12 cellular contexts compared by ENCODE assay signal in the genomic region with DNA sequence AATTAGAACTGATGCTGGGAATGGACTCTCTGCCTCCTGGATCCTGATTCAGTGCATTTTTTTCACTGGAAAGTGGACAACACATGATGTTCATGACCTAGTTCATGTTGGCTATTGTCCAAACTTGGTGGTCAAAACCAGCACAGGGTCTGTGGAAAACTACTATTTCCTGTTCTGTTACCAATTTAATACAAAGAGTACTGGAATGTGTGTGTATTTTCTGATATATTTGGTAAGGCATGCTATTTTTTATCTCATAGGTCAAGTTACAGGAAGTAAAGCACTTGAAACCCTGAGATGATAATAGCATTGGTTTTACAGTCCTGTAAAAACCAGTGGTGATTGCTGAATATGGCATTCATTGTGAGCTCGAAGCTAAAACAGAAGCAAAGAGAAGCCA.
DNase-seq lines count a peak whose midpoint lies in the region; ATAC-seq, FAIRE-seq and TF ChIP-seq lines count a peak whose summit lies in the region.
"Had no signal": no experiment of that assay in that cellular context is flagged by ENCODE, and none has a peak within 500 bp of the region (broad histone marks: within the 10 kb centered on the region; RNA-seq: fewer than 3 reads in every experiment).

No MANE protein-coding gene starts in this region.

- CTCF ChIA-PET in A673 (lab: Charles Lee), result no interaction called here

- intact Hi-C loops in A673 (cut with micrococcal nuclease; ENCODE audit: unreplicated experiment), result no loop called here

- H3K4me1 ChIP-seq in A673 (ENCODE audit: insufficient read depth, low read length, poor library complexity, severe bottlenecking), result peaks cover 8% of the 10 kb centered on the region
- H3K4me1 ChIP-seq in RWPE2 (ENCODE audit: insufficient read depth, poor library complexity, severe bottlenecking), result peaks cover 15% of the 10 kb centered on the region
- H3K4me1 ChIP-seq: right atrium auricular region had no signal

- H3K9me3 ChIP-seq in A673 (ENCODE audit: low read depth, low read length, poor library complexity, severe bottlenecking), result no peaks in the 10 kb centered on the region
- H3K9me3 ChIP-seq in RWPE2 (ENCODE audit: severe bottlenecking), result no peaks in the 10 kb centered on the region
- H3K9me3 ChIP-seq: right atrium auricular region had no signal

- DNase-seq in A673 (ENCODE audit: low spot score), result peak; percentile 59
- no peak for DNase-seq in H54 (ENCODE audit: insufficient read length, low spot score)
- no peak for DNase-seq in RWPE2 (ENCODE audit: low spot score)
- DNase-seq in fibroblast of the conjunctiva (ENCODE audit: low read depth), result peak; percentile 31
- no peak for DNase-seq in NCI-H1092 (lab: John Stamatoyannopoulos, UW)
- no peak for DNase-seq in GDM1 (lab: John Stamatoyannopoulos, UW)
- DNase-seq in ureter (ENCODE audit: low spot score), result no peak
- DNase-seq: C1 segment of cervical spinal cord, NCI-H146, PC-9 had no signal

- 0 out of 3 replicates have a peak, but pooled peaks have one; percentile 50 for ATAC-seq in RWPE2 (ENCODE audit: low read depth)
- no peak for ATAC-seq in GM21576 (IDR thresholded peaks at IDR 0.05; ENCODE audit: unreplicated experiment)

- no TSS peak for BruUV-seq in A673 (replicated peaks; lab: Mats Ljungman, UMichigan)

- H3K36me3 ChIP-seq in A673 (ENCODE audit: insufficient read depth, low read length, poor library complexity, severe bottlenecking), result no peaks in the 10 kb centered on the region
- no peaks in the 10 kb centered on the region for H3K36me3 ChIP-seq in RWPE2 (ENCODE audit: low read depth)
- H3K36me3 ChIP-seq: right atrium auricular region had no signal

- POLR2A ChIA-PET in A673 (lab: Charles Lee; ENCODE audit: low non-redundant PET), result no interaction called here

- H3K4me3 ChIP-seq in A673 (ENCODE audit: low read depth, low read length, poor library complexity, severe bottlenecking) (no peak overlapping the region), RWPE2 (ENCODE audit: severe bottlenecking) (no peak overlapping the region)
- H3K4me3 ChIP-seq: PC-9, right atrium auricular region had no signal

- no peak for TF ChIP-seq CTCF in A673 (conservative IDR thresholded peaks at IDR 0.05; ENCODE audit: low read depth, low read length)
- TF ChIP-seq CTCF in RWPE2 (IDR thresholded peaks at IDR 0.05; ENCODE audit: poor library complexity, severe bottlenecking), result no peak

- peak; percentile 33 for FAIRE-seq in H54 (lab: Jason Lieb, UNC)

- H3K27ac ChIP-seq in A673 (ENCODE audit: low read depth, low read length, poor library complexity, severe bottlenecking) (no peak overlapping the region), RWPE2 (ENCODE audit: poor library complexity, severe bottlenecking) (peak overlapping the region; percentile 69)
- H3K27ac ChIP-seq: PC-9 had no signal

- H3K27me3 ChIP-seq in A673 (replicated peaks; ENCODE audit: insufficient read depth, low read depth, low read length, poor library complexity) (no peaks in the 10 kb centered on the region), RWPE2 (ENCODE audit: insufficient read depth, poor library complexity, severe bottlenecking) (no peaks in the 10 kb centered on the region)
- H3K27me3 ChIP-seq: right atrium auricular region had no signal

- TF ChIP-seq POLR2A in H54 (IDR thresholded peaks at IDR 0.05; ENCODE audit: low read depth, low read length), result no peak

Comparison
In these comparisons a context has a peak if more than half of its experiments do, and no peak if none do; other contexts are left out.
1. DNase-seq: peak in A673 (single experiment) and fibroblast of the conjunctiva (single experiment); none in H54 (single experiment), RWPE2 (single experiment), NCI-H1092 (single experiment), GDM1 (single experiment) and ureter (single experiment).